In genomic region chr9:121786543-121786948, GRCh38 we compare ENCODE assay signal across 18 cellular contexts.
A peak's percentile ranks its signal among the peaks of the same experiment; 100 is the strongest.
DNase-seq lines count a peak whose midpoint lies in the region; ATAC-seq and TF ChIP-seq lines count a peak whose summit lies in the region.
"Had no signal": no experiment of that assay in that cellular context is flagged by ENCODE, and none has a peak within 500 bp of the region (broad histone marks: within the 10 kb centered on the region; RNA-seq: fewer than 3 reads in every experiment).

No MANE protein-coding gene starts in this region.

- peaks cover 7% of the 10 kb centered on the region for H3K27me3 Mint-ChIP-seq in stimulated activated naive CD8-positive, alpha-beta T cell treated with anti-CD3 and anti-CD28 coated beads, Interleukin-15, amount 100 ng/mL, for 72 hours
- H3K27me3 Mint-ChIP-seq in WTC11 (ENCODE audit: low read depth) (peaks cover 4% of the 10 kb centered on the region; the same call in 1 of the 2 replicates), nephron progenitor cell (ENCODE audit: low read depth, poor library complexity) (peaks cover 2% of the 10 kb centered on the region), type B pancreatic cell (peaks cover 6% of the 10 kb centered on the region), natural killer cell (ENCODE audit: low read depth in 2 of 2) (peaks cover 0 to 7% of the 10 kb centered on the region in 2 donors)

- no peak for DNase-seq in stimulated activated naive CD8-positive, alpha-beta T cell treated with anti-CD3 and anti-CD28 coated beads, Interleukin-15, amount 100 ng/mL, for 72 hours
- no peak for DNase-seq in stimulated activated naive CD8-positive, alpha-beta T cell treated with anti-CD3 and anti-CD28 coated beads, Interleukin-15, Interleukin-2, amounts not matched to agents 100 U/mL and 50 U/mL, for 24 hours
- DNase-seq in WTC11 (ENCODE audit: low spot score) (no peak), nephron progenitor cell (no peak), type B pancreatic cell (ENCODE audit: extremely low spot score, unreplicated experiment) (peak; percentile 54), SK-N-DZ (ENCODE audit: low spot score) (no peak), adrenal gland (no peak), natural killer cell (no peak)
- DNase-seq: CD8-positive, alpha-beta memory T cell; HCEC 1CT; NCI-H1436; NCI-H1930; NCI-H226; NCI-H524; NCI-H82; PC-3; RPMI8226 had no signal

- POLR2A ChIA-PET in WTC11 (lab: Charles Lee): no interaction called here

- WGBS in adrenal gland, 4 donors: 88 to 96% (median 92%) methylated on average over 5 of the region's 5 CpGs

- no peaks in the 10 kb centered on the region for H3K4me1 ChIP-seq in adrenal gland (replicated peaks in 1 of 2)

- ATAC-seq in stimulated activated naive CD8-positive, alpha-beta T cell treated with anti-CD3 and anti-CD28 coated beads, Interleukin-15, amount 100 ng/mL, for 72 hours: peak; percentile 8
- no peak for ATAC-seq in stimulated activated naive CD8-positive, alpha-beta T cell treated with anti-CD3 and anti-CD28 coated beads, Interleukin-15, Interleukin-2, amounts not matched to agents 100 U/mL and 50 U/mL, for 24 hours
- no peak for ATAC-seq in WTC11
- no peak for ATAC-seq in natural killer cell
- ATAC-seq: PC-3 had no signal

- no peaks in the 10 kb centered on the region for H3K9me3 Mint-ChIP-seq in stimulated activated naive CD8-positive, alpha-beta T cell treated with anti-CD3 and anti-CD28 coated beads, Interleukin-15, amount 100 ng/mL, for 72 hours
- peaks cover 17% of the 10 kb centered on the region for H3K9me3 Mint-ChIP-seq in WTC11
- H3K9me3 Mint-ChIP-seq in nephron progenitor cell: no peaks in the 10 kb centered on the region
- H3K9me3 Mint-ChIP-seq in type B pancreatic cell: peaks cover under 1% of the 10 kb centered on the region
- no peaks in the 10 kb centered on the region for H3K9me3 Mint-ChIP-seq in natural killer cell
- H3K9me3 Mint-ChIP-seq: CD8-positive, alpha-beta memory T cell had no signal

- TF ChIP-seq POLR2A in adrenal gland (IDR thresholded peaks at IDR 0.05): no peak

- CTCF ChIA-PET in WTC11 (lab: Charles Lee): interaction anchor here (0.7 to 3.9 kb wide), 3 partner anchors 60 to 144 kb away, joined by 4 to 16 read pairs (median 6); no protein-coding TSS in a partner anchor

- H3K36me3 Mint-ChIP-seq in WTC11: peaks cover 21% of the 10 kb centered on the region
- H3K36me3 Mint-ChIP-seq in nephron progenitor cell (ENCODE audit: low read depth): peaks cover under 1% of the 10 kb centered on the region
- no peaks in the 10 kb centered on the region for H3K36me3 Mint-ChIP-seq in type B pancreatic cell
- no peaks in the 10 kb centered on the region for H3K36me3 Mint-ChIP-seq in natural killer cell
- H3K36me3 Mint-ChIP-seq: CD8-positive, alpha-beta memory T cell had no signal

- H3K4me3 Mint-ChIP-seq in stimulated activated naive CD8-positive, alpha-beta T cell treated with anti-CD3 and anti-CD28 coated beads, Interleukin-15, amount 100 ng/mL, for 72 hours: no peak overlapping the region
- H3K4me3 Mint-ChIP-seq in WTC11: no peak overlapping the region
- no peak overlapping the region for H3K4me3 Mint-ChIP-seq in nephron progenitor cell
- H3K4me3 Mint-ChIP-seq in type B pancreatic cell: no peak overlapping the region
- H3K4me3 Mint-ChIP-seq in natural killer cell: no peak overlapping the region
- H3K4me3 Mint-ChIP-seq: CD8-positive, alpha-beta memory T cell had no signal

- H3K4me1 Mint-ChIP-seq in stimulated activated naive CD8-positive, alpha-beta T cell treated with anti-CD3 and anti-CD28 coated beads, Interleukin-15, amount 100 ng/mL, for 72 hours: peaks cover 16% of the 10 kb centered on the region
- H3K4me1 Mint-ChIP-seq in WTC11 (peaks cover 50% of the 10 kb centered on the region), nephron progenitor cell (peaks cover 30% of the 10 kb centered on the region), type B pancreatic cell (ENCODE audit: unreplicated experiment) (peaks cover 10% of the 10 kb centered on the region), natural killer cell (no peaks in the 10 kb centered on the region)

- peak overlapping the region in 1 of 2 donors; percentile 60 for H3K27ac Mint-ChIP-seq in stimulated activated naive CD8-positive, alpha-beta T cell treated with anti-CD3 and anti-CD28 coated beads, Interleukin-15, amount 100 ng/mL, for 72 hours
- H3K27ac Mint-ChIP-seq in WTC11 (peak overlapping the region; percentile 81), nephron progenitor cell (peak overlapping the region; percentile 77), type B pancreatic cell (no peak overlapping the region), natural killer cell (no peak overlapping the region)

- intact Hi-C loops in adrenal gland (cut with DNase I) (no loop called here), natural killer cell (cut with micrococcal nuclease) (no loop called here)

- TF ChIP-seq CTCF in WTC11 (IDR thresholded peaks at IDR 0.05) (no peak), nephron progenitor cell (IDR thresholded peaks at IDR 0.05) (no peak), type B pancreatic cell (conservative IDR thresholded peaks at IDR 0.05) (no peak), adrenal gland (IDR thresholded peaks at IDR 0.05) (no peak), natural killer cell (IDR thresholded peaks at IDR 0.05) (no peak)

- H3K27ac ChIP-seq in adrenal gland: no peak overlapping the region
- H3K27ac ChIP-seq: BLaER1 treated with 17β-estradiol and CSF1 and Interleukin-3, amounts not matched to agents 10 nM and 100 nM had no signal

- no peaks in the 10 kb centered on the region for H3K27me3 ChIP-seq in adrenal gland
- H3K27me3 ChIP-seq: BLaER1 treated with 17β-estradiol and CSF1 and Interleukin-3, amounts not matched to agents 10 nM and 100 nM had no signal

- no peak overlapping the region for H3K4me3 ChIP-seq in adrenal gland
- H3K4me3 ChIP-seq: BLaER1 treated with 17β-estradiol and CSF1 and Interleukin-3, amounts not matched to agents 10 nM and 100 nM had no signal

- peaks cover 0 to 28% of the 10 kb centered on the region in 2 donors for H3K36me3 ChIP-seq in adrenal gland (replicated peaks in 1 of 2)

- no peaks in the 10 kb centered on the region for H3K9me3 ChIP-seq in adrenal gland (replicated peaks in 1 of 3)
- H3K9me3 ChIP-seq: BLaER1 treated with 17β-estradiol and CSF1 and Interleukin-3, amounts not matched to agents 10 nM and 100 nM had no signal

TF ChIP-seq in WTC11, 78 proteins besides CTCF, POLR2A, EP300 and RAD21:
- TF ChIP-seq ZNF416 (CRISPR knock-in tag; IDR thresholded peaks at IDR 0.05): no peak
- no peak for TF ChIP-seq KAT7 (CRISPR knock-in tag; IDR thresholded peaks at IDR 0.05; ENCODE audit: borderline replicate concordance)
- TF ChIP-seq GTF2I (CRISPR knock-in tag; conservative IDR thresholded peaks at IDR 0.05): no peak
- no peak for TF ChIP-seq E2F1 (CRISPR knock-in tag; IDR thresholded peaks at IDR 0.05)
- no peak for TF ChIP-seq RORB (CRISPR knock-in tag; IDR thresholded peaks at IDR 0.05)
- TF ChIP-seq PREB (CRISPR knock-in tag; IDR thresholded peaks at IDR 0.05; ENCODE audit: borderline replicate concordance): no peak
- no peak for TF ChIP-seq NR2C2 (CRISPR knock-in tag; IDR thresholded peaks at IDR 0.05)
- TF ChIP-seq FOXJ3 (CRISPR knock-in tag; IDR thresholded peaks at IDR 0.05; ENCODE audit: borderline replicate concordance): no peak

Comparison
In these comparisons a context has a peak if more than half of its experiments do, and no peak if none do; other contexts are left out.
1. H3K27ac Mint-ChIP-seq: peak in WTC11 (single experiment) and nephron progenitor cell (single experiment); none in type B pancreatic cell (single experiment) and natural killer cell (0 of 2).